Comparison of ENCODE assay signal across 11 cellular contexts in the genomic region with DNA sequence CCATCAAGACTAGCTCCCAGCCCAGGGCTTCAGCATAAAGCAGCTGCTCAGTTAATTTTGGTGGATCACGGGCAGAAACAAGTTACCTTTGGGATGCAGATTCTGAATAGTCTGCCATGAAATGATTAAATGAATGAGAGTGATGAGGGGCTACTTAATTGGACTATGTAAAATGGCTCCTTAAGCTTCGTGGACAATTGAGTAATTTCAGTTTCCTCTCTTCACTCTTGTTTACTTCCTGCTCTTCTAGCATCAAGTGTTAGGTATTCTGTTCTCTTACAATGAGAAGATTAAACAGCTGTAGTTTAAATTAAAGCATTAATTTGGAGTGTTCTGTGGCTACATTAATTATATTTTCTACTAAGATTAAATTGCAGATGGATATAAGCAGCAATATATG. TPM values are rescaled to one million over a fixed set of nuclear protein-coding genes. Genes with fewer than 3 reads are reported as not detected.
DNase-seq lines count a peak whose midpoint lies in the region; ATAC-seq and TF ChIP-seq lines count a peak whose summit lies in the region.
"Had no signal": no experiment of that assay in that cellular context is flagged by ENCODE, and none has a peak within 500 bp of the region (broad histone marks: within the 10 kb centered on the region; RNA-seq: fewer than 3 reads in every experiment).

No MANE protein-coding gene starts in this region.

- CTCF ChIA-PET in CD4-positive, alpha-beta T cell (lab: Charles Lee): interaction anchor here (0.9 to 1.2 kb wide), 2 partner anchors 28 to 29 kb away, joined by 4 read pairs; partner anchors contain the start of gene PIK3R1
- CTCF ChIA-PET in activated CD8-positive, alpha-beta T cell treated with anti-CD3 and anti-CD28 coated beads, Interleukin-2, amount 10 ng/mL, durations not matched to agents 7 days and 5 days (lab: Charles Lee): interaction anchor here (1.0 to 6.2 kb wide), 4 partner anchors 9 to 28 kb away, joined by 3 to 38 read pairs (median 8); partner anchors contain the start of gene PIK3R1

- H3K4me3 Mint-ChIP-seq in CD4-positive, alpha-beta T cell: peak overlapping the region; percentile 22
- H3K4me3 Mint-ChIP-seq in HFFc6: 0 out of 2 replicates have a peak overlapping the region, but pooled peaks have one; percentile 53
- peak overlapping the region; percentile 41 for H3K4me3 Mint-ChIP-seq in activated CD8-positive, alpha-beta T cell treated with anti-CD3 and anti-CD28 coated beads, Interleukin-2, amount 10 ng/mL, durations not matched to agents 7 days and 5 days
- peak overlapping the region; percentile 83 for H3K4me3 Mint-ChIP-seq in natural killer cell treated with Interleukin-12 subunit alpha and Interleukin-12 subunit beta and Interleukin-15 and Interleukin-18, amount 100 ng/mL, for 72 hours

- intact Hi-C loops in CD4-positive, alpha-beta T cell (cut with DNase I, micrococcal nuclease): loop anchor here in 1 of 2 experiments (10.0 kb wide), 1 partner anchor 1239 kb away; no protein-coding TSS in a partner anchor

- H3K27ac ChIP-seq in CD4-positive, alpha-beta T cell (ENCODE audit: low read depth, low read length): no peak overlapping the region
- H3K27ac ChIP-seq: foreskin keratinocyte had no signal

- no peak for DNase-seq in CD4-positive, alpha-beta T cell
- no peak for DNase-seq in HFFc6
- no peak for DNase-seq in activated CD8-positive, alpha-beta T cell treated with anti-CD3 and anti-CD28 coated beads, Interleukin-2, amount 10 ng/mL, durations not matched to agents 7 days and 5 days
- DNase-seq in natural killer cell treated with Interleukin-12 subunit alpha and Interleukin-12 subunit beta and Interleukin-15 and Interleukin-18, amount 100 ng/mL, for 72 hours (ENCODE audit: low spot score): no peak
- DNase-seq in SHP77 (lab: John Stamatoyannopoulos, UW): no peak
- no peak for DNase-seq in COLO829 (ENCODE audit: low spot score)
- DNase-seq: activated CD8-positive, alpha-beta memory T cell treated with anti-CD3 and anti-CD28 coated beads, Interleukin-2, amount 50 U/mL, for 48 hours; foreskin keratinocyte; mesendoderm; NCI-H446 treated with DMSO at 0.1 percent for 48 hours had no signal

- ATAC-seq in CD4-positive, alpha-beta T cell (ENCODE audit: poor library complexity): no peak
- ATAC-seq in activated CD8-positive, alpha-beta T cell treated with anti-CD3 and anti-CD28 coated beads, Interleukin-2, amount 10 ng/mL, durations not matched to agents 7 days and 5 days: no peak
- peak in 1 of 2 donors; percentile 37 for ATAC-seq in natural killer cell treated with Interleukin-12 subunit alpha and Interleukin-12 subunit beta and Interleukin-15 and Interleukin-18, amount 100 ng/mL, for 72 hours
- ATAC-seq in GM19023 (IDR thresholded peaks at IDR 0.05; ENCODE audit: unreplicated experiment): no peak
- ATAC-seq: foreskin keratinocyte had no signal

- POLR2A ChIA-PET in CD4-positive, alpha-beta T cell (lab: Charles Lee): interaction anchor here (0.6 to 3.7 kb wide), 10 partner anchors 9 to 1238 kb away, joined by 3 to 37 read pairs (median 4); partner anchors contain the start of gene PIK3R1
- POLR2A ChIA-PET in activated CD8-positive, alpha-beta T cell treated with anti-CD3 and anti-CD28 coated beads, Interleukin-2, amount 10 ng/mL, durations not matched to agents 7 days and 5 days (lab: Charles Lee): interaction anchor here (0.8 to 7.4 kb wide), 2 partner anchors 20 to 28 kb away, joined by 4 to 68 read pairs; partner anchors contain the start of gene PIK3R1

- no peaks in the 10 kb centered on the region for H3K9me3 ChIP-seq in CD4-positive, alpha-beta T cell (ENCODE audit: control insufficient read depth, low read length)

- no peaks in the 10 kb centered on the region for H3K27me3 ChIP-seq in CD4-positive, alpha-beta T cell (ENCODE audit: control insufficient read depth, insufficient read depth, low read length)
- H3K27me3 ChIP-seq: foreskin keratinocyte had no signal

- H3K36me3 Mint-ChIP-seq in CD4-positive, alpha-beta T cell (ENCODE audit: low read depth): peaks cover 28% of the 10 kb centered on the region
- peaks cover 16% of the 10 kb centered on the region for H3K36me3 Mint-ChIP-seq in HFFc6 (ENCODE audit: low read depth)
- peaks cover 30% of the 10 kb centered on the region for H3K36me3 Mint-ChIP-seq in activated CD8-positive, alpha-beta T cell treated with anti-CD3 and anti-CD28 coated beads, Interleukin-2, amount 10 ng/mL, durations not matched to agents 7 days and 5 days (ENCODE audit: low read depth)
- peaks cover 7% of the 10 kb centered on the region for H3K36me3 Mint-ChIP-seq in natural killer cell treated with Interleukin-12 subunit alpha and Interleukin-12 subunit beta and Interleukin-15 and Interleukin-18, amount 100 ng/mL, for 72 hours

- peaks cover 87% of the 10 kb centered on the region for H3K4me1 Mint-ChIP-seq in CD4-positive, alpha-beta T cell (ENCODE audit: low read depth)
- peaks cover 80% of the 10 kb centered on the region for H3K4me1 Mint-ChIP-seq in HFFc6 (ENCODE audit: low read depth)
- H3K4me1 Mint-ChIP-seq in activated CD8-positive, alpha-beta T cell treated with anti-CD3 and anti-CD28 coated beads, Interleukin-2, amount 10 ng/mL, durations not matched to agents 7 days and 5 days (ENCODE audit: low read depth): peaks cover 59% of the 10 kb centered on the region
- H3K4me1 Mint-ChIP-seq in natural killer cell treated with Interleukin-12 subunit alpha and Interleukin-12 subunit beta and Interleukin-15 and Interleukin-18, amount 100 ng/mL, for 72 hours (ENCODE audit: low read depth in 2 of 2): peaks cover 56 to 74% of the 10 kb centered on the region in 2 donors

- no peak for TF ChIP-seq CTCF in CD4-positive, alpha-beta T cell (IDR thresholded peaks at IDR 0.05)
- TF ChIP-seq CTCF in HFFc6 (IDR thresholded peaks at IDR 0.05): no peak

- H3K27me3 Mint-ChIP-seq in CD4-positive, alpha-beta T cell: no peaks in the 10 kb centered on the region
- no peaks in the 10 kb centered on the region for H3K27me3 Mint-ChIP-seq in HFFc6 (ENCODE audit: insufficient read depth)
- H3K27me3 Mint-ChIP-seq in activated CD8-positive, alpha-beta T cell treated with anti-CD3 and anti-CD28 coated beads, Interleukin-2, amount 10 ng/mL, durations not matched to agents 7 days and 5 days (ENCODE audit: low read depth): no peaks in the 10 kb centered on the region
- no peaks in the 10 kb centered on the region for H3K27me3 Mint-ChIP-seq in natural killer cell treated with Interleukin-12 subunit alpha and Interleukin-12 subunit beta and Interleukin-15 and Interleukin-18, amount 100 ng/mL, for 72 hours

- H3K9me3 Mint-ChIP-seq in CD4-positive, alpha-beta T cell: no peaks in the 10 kb centered on the region
- H3K9me3 Mint-ChIP-seq in HFFc6: no peaks in the 10 kb centered on the region
- H3K9me3 Mint-ChIP-seq in activated CD8-positive, alpha-beta T cell treated with anti-CD3 and anti-CD28 coated beads, Interleukin-2, amount 10 ng/mL, durations not matched to agents 7 days and 5 days (ENCODE audit: insufficient read depth): no peaks in the 10 kb centered on the region
- H3K9me3 Mint-ChIP-seq in natural killer cell treated with Interleukin-12 subunit alpha and Interleukin-12 subunit beta and Interleukin-15 and Interleukin-18, amount 100 ng/mL, for 72 hours: no peaks in the 10 kb centered on the region

- peak overlapping the region; percentile 90 for H3K27ac Mint-ChIP-seq in CD4-positive, alpha-beta T cell
- no peak overlapping the region for H3K27ac Mint-ChIP-seq in HFFc6
- H3K27ac Mint-ChIP-seq in activated CD8-positive, alpha-beta T cell treated with anti-CD3 and anti-CD28 coated beads, Interleukin-2, amount 10 ng/mL, durations not matched to agents 7 days and 5 days: peak overlapping the region; percentile 67
- H3K27ac Mint-ChIP-seq in natural killer cell treated with Interleukin-12 subunit alpha and Interleukin-12 subunit beta and Interleukin-15 and Interleukin-18, amount 100 ng/mL, for 72 hours: peak overlapping the region; percentile 92 to 97

RNA-seq across cellular contexts. Expression of gene PIK3R1, which starts 28.1 kb away (rescaled TPM):
- 100 to 1,000 TPM; 455 to 459 TPM for total RNA-seq in CD4-positive, alpha-beta T cell
- 10 to 100 TPM; 19.6 to 26.4 (median 22.4) TPM for total RNA-seq in HFFc6 (2021; fragmentation: NEBNext Ultra II Directional; extraction: Animal tissue kit (Norgen Biotek cat#: 25700))
- 10 to 100 TPM; 61.1 to 65.0 TPM for total RNA-seq in activated CD8-positive, alpha-beta T cell treated with anti-CD3 and anti-CD28 coated beads, Interleukin-2, amount 10 ng/mL, durations not matched to agents 7 days and 5 days
- total RNA-seq in natural killer cell treated with Interleukin-12 subunit alpha and Interleukin-12 subunit beta and Interleukin-15 and Interleukin-18, amount 100 ng/mL, for 72 hours: 100 to 1,000 TPM; 141 to 195 TPM

Comparison
In these comparisons a context has a peak if more than half of its experiments do, and no peak if none do; other contexts are left out.
1. H3K4me3 Mint-ChIP-seq: peak in every context shown above with its lines; median percentile 83 in natural killer cell treated with Interleukin-12 subunit alpha and Interleukin-12 subunit beta and Interleukin-15 and Interleukin-18, amount 100 ng/mL, for 72 hours; 53 in HFFc6; 41 in activated CD8-positive, alpha-beta T cell treated with anti-CD3 and anti-CD28 coated beads, Interleukin-2, amount 10 ng/mL, durations not matched to agents 7 days and 5 days; 22 in CD4-positive, alpha-beta T cell.